ENCODE assay signal across 8 cellular contexts in genomic region chrX:129637217-129638109, GRCh38. TPM values are rescaled to one million over a fixed set of nuclear protein-coding genes. Genes with fewer than 3 reads are reported as not detected.
DNase-seq lines count a peak whose midpoint lies in the region; ATAC-seq and TF ChIP-seq lines count a peak whose summit lies in the region.

No MANE protein-coding gene starts in this region.

- ATAC-seq in Right ventricle myocardium inferior (peak; percentile 62), HG03520 (IDR thresholded peaks at IDR 0.05; ENCODE audit: unreplicated experiment) (peak; percentile 75)

- intact Hi-C loops in Right ventricle myocardium inferior (cut with DNase I) = loop anchor here (1.0 kb wide), 1 partner anchor 89 kb away; no protein-coding TSS in a partner anchor
- intact Hi-C loops in cardiac septum (cut with DNase I) = loop anchor here (1.0 kb wide), 1 partner anchor 89 kb away; no protein-coding TSS in a partner anchor

- peaks cover 4% of the 10 kb centered on the region in 2 experiments for H3K4me1 ChIP-seq in neutrophil (ENCODE audit: control insufficient read depth in 1 of 2, insufficient read depth in 1 of 2, low read depth in 1 of 2, low read length in 1 of 2)

- no peaks in the 10 kb centered on the region for H3K27me3 ChIP-seq in neutrophil

- no peaks in the 10 kb centered on the region for H3K36me3 ChIP-seq in neutrophil

- H3K4me3 ChIP-seq in neutrophil (ENCODE audit: low read depth in 1 of 2, low read length in 1 of 2) = no peak overlapping the region

- no peak overlapping the region for H3K27ac ChIP-seq in neutrophil

- peak; percentile 83 for TF ChIP-seq CTCF in neutrophil (IDR thresholded peaks at IDR 0.05)

- DNase-seq in Right ventricle myocardium inferior (ENCODE audit: missing footprints) (peak; percentile 77), cardiac septum (ENCODE audit: low spot score) (no peak), OCI-M1 (lab: John Stamatoyannopoulos, UW) (peak; percentile 80), fibroblast of peridontal ligament (ENCODE audit: extremely low read depth) (peak; percentile 75), stromal cell of bone marrow (ENCODE audit: low read depth) (peak; percentile 31)
- DNase-seq in activated T-cell treated with anti-CD3 and anti-CD28 coated beads, Interleukin-2, amount 50 U/mL, for 48 hours = peak; percentile 86 to 87

- no peaks in the 10 kb centered on the region for H3K9me3 ChIP-seq in neutrophil

RNA-seq across cellular contexts. Expression of gene APLN, which starts 17.3 kb away (rescaled TPM):
- 16.8 TPM for total RNA-seq in Right ventricle myocardium inferior
- 6.2 TPM for total RNA-seq in cardiac septum
